Comparison of ENCODE assay signal across 18 cellular contexts in genomic region chr20:62879275-62880146, GRCh38. TPM values are rescaled to one million over a fixed set of nuclear protein-coding genes. Genes with fewer than 3 reads are reported as not detected.
A peak's percentile ranks its signal among the peaks of the same experiment; 100 is the strongest.
DNase-seq lines count a peak whose midpoint lies in the region; ATAC-seq, FAIRE-seq and TF ChIP-seq lines count a peak whose summit lies in the region.
"Had no signal": no experiment of that assay in that cellular context is flagged by ENCODE, and none has a peak within 500 bp of the region (broad histone marks: within the 10 kb centered on the region; RNA-seq: fewer than 3 reads in every experiment).

No MANE protein-coding gene starts in this region.

- no peak for TF ChIP-seq EP300 in K562 (IDR thresholded peaks at IDR 0.05; ENCODE audit: low read length)

- H3K4me2 ChIP-seq in K562 (ENCODE audit: insufficient read depth, low read length) = no peak overlapping the region
- H3K4me2 ChIP-seq: KMS-11 had no signal

- peaks cover 8 to 24% (median 22%) of the 10 kb centered on the region in 12 donors for H3K4me1 ChIP-seq in heart left ventricle
- peaks cover 14 to 54% of the 10 kb centered on the region in 2 experiments for H3K4me1 ChIP-seq in K562 (replicated peaks in 1 of 2; ENCODE audit: control insufficient read depth in 2 of 2, insufficient read depth in 2 of 2, low read length in 2 of 2)
- peaks cover 18% of the 10 kb centered on the region for H3K4me1 ChIP-seq in iPS-20b (ENCODE audit: insufficient read depth, low read length)

- H3K9me3 ChIP-seq in heart left ventricle (no peaks in the 10 kb centered on the region), K562 (replicated peaks; ENCODE audit: control insufficient read depth, insufficient read depth, low read depth, low read length) (no peaks in the 10 kb centered on the region), iPS-20b (ENCODE audit: insufficient read depth, low read depth, low read length) (no peaks in the 10 kb centered on the region)

- WGBS in heart left ventricle, 4 donors = 76 to 82% (median 77%) methylated on average over 78 to 80 of the region's 80 CpGs
- WGBS in K562 (ENCODE audit: insufficient coverage, low coverage, missing lambda C conversion rate) = 94% methylated on average over 20 of the region's 80 CpGs

- no peaks in the 10 kb centered on the region for H3K79me2 ChIP-seq in K562 (ENCODE audit: control insufficient read depth, insufficient read depth, low read length)

- ATAC-seq in left cardiac atrium = no peak
- ATAC-seq in heart left ventricle = no peak
- ATAC-seq in K562 = no peak
- ATAC-seq in GM18517 (IDR thresholded peaks at IDR 0.05; ENCODE audit: unreplicated experiment) = no peak
- ATAC-seq: PC-3 had no signal

- TF ChIP-seq CTCF in heart left ventricle (IDR thresholded peaks at IDR 0.05) = no peak
- no peak for TF ChIP-seq CTCF in K562 (IDR thresholded peaks at IDR 0.05 in 2 of 3, conservative IDR thresholded peaks at IDR 0.05 in 1 of 3; ENCODE audit: insufficient read depth in 2 of 3, low read depth in 1 of 3, low read length in 3 of 3)

- peaks cover 0 to 27% (median 20%) of the 10 kb centered on the region in 9 donors for H3K36me3 ChIP-seq in heart left ventricle
- H3K36me3 ChIP-seq in K562 (ENCODE audit: control insufficient read depth, insufficient read depth, low read length) = peaks cover 21% of the 10 kb centered on the region; the same call in 1 of the 3 replicates
- H3K36me3 ChIP-seq in iPS-20b (ENCODE audit: insufficient read depth, low read depth, low read length) = peaks cover 6% of the 10 kb centered on the region; the same call in 1 of the 2 replicates

- TF ChIP-seq RAD21 in K562 (CRISPR knock-in tag; conservative IDR thresholded peaks at IDR 0.05 in 1 of 2, IDR thresholded peaks at IDR 0.05 in 1 of 2) = no peak

- in situ Hi-C loops in K562 (cut with MboI) = no loop called here

- peak overlapping the region in 1 of 2 experiments; percentile 8; a peak in 1 of 4 replicates for H3K9ac ChIP-seq in K562 (ENCODE audit: insufficient read depth in 1 of 2, low read depth in 2 of 2, low read length in 2 of 2)
- peak overlapping the region; percentile 45; the same call in 1 of the 2 replicates for H3K9ac ChIP-seq in iPS-20b (ENCODE audit: low read depth, low read length)
- H3K9ac ChIP-seq: KMS-11 had no signal

- FAIRE-seq in K562 (lab: Jason Lieb, UNC) = no peak
- FAIRE-seq: GM19239 had no signal

- intact Hi-C loops in left cardiac atrium (cut with DNase I) = no loop called here
- intact Hi-C loops in heart left ventricle (cut with DNase I) = loop anchor here in 5 of 10 donors (5.0 to 10.0 kb wide), 3 partner anchors 45 to 128 kb away; partner anchors contain the start of genes DIDO1 (in 4 of the 5) and BHLHE23 (in 1 of the 5)
- intact Hi-C loops in K562 (cut with micrococcal nuclease) = loop anchor here (10.0 kb wide), 1 partner anchor 55 kb away; no protein-coding TSS in a partner anchor

- DNase-seq in left cardiac atrium (peak; percentile 20), heart left ventricle (no peak), K562 (ENCODE audit: extremely low read depth in 1 of 4, low spot score in 3 of 4) (no peak), retina (peak; percentile 48), A172 (ENCODE audit: low spot score) (no peak), foreskin melanocyte (no peak)
- DNase-seq: 8988T, COR-L47, NCI-H1092 treated with DMSO at 0.1 percent for 48 hours, NCI-H1694, NCI-H69, PC-3 had no signal

- H3K4me3 ChIP-seq in heart left ventricle = peak overlapping the region in 6 of 12 donors; percentile 2 to 36 (median 18)
- no peak overlapping the region for H3K4me3 ChIP-seq in K562
- peak overlapping the region; percentile 46; the same call in 1 of the 2 replicates for H3K4me3 ChIP-seq in iPS-20b (ENCODE audit: low read length)
- H3K4me3 ChIP-seq: SK-N-MC had no signal

- H3K27me3 ChIP-seq in heart left ventricle = no peaks in the 10 kb centered on the region
- H3K27me3 ChIP-seq in K562 (ENCODE audit: control insufficient read depth in 2 of 2, insufficient read depth in 2 of 2, low read length in 2 of 2) = no peaks in the 10 kb centered on the region
- H3K27me3 ChIP-seq in iPS-20b (ENCODE audit: insufficient read depth, low read length) = no peaks in the 10 kb centered on the region; the same call in 1 of the 2 replicates

- no TSS peak for BruUV-seq in K562 (replicated peaks; lab: Mats Ljungman, UMichigan)

- no peaks in the 10 kb centered on the region for H4K20me1 ChIP-seq in K562 (replicated peaks; ENCODE audit: control insufficient read depth, insufficient read depth, low read length)

- H3K27ac ChIP-seq in heart left ventricle (no peak overlapping the region), K562 (ENCODE audit: extremely low read depth, low read depth, low read length) (no peak overlapping the region; the same call in 2 of the 3 replicates), iPS-20b (ENCODE audit: low read length) (no peak overlapping the region)
- H3K27ac ChIP-seq: C4-2B, KMS-11 had no signal

- no peak overlapping the region for H2AFZ ChIP-seq in K562 (ENCODE audit: low read depth, low read length)

- TF ChIP-seq POLR2A in heart left ventricle (IDR thresholded peaks at IDR 0.05) (no peak), K562 (conservative IDR thresholded peaks at IDR 0.05) (no peak)

- POLR2A ChIA-PET in K562 (lab: Yijun Ruan, JAX) = interaction anchor here (0.6 to 1.5 kb wide), 2 partner anchors 10 to 55 kb away, joined by 3 to 5 read pairs; no protein-coding TSS in a partner anchor

- H3K9me1 ChIP-seq in K562 (ENCODE audit: control insufficient read depth, insufficient read depth, low read length) = no peaks in the 10 kb centered on the region

- CTCF ChIA-PET in K562 (lab: Yijun Ruan, JAX; ENCODE audit: low intra/inter-chr PET ratio) = interaction anchor here (0.7 kb wide), 1 partner anchor 14 kb away, joined by 4 read pairs; no protein-coding TSS in a partner anchor

RNA-seq across cellular contexts. Expression of gene TCFL5, which starts 17.9 kb away (rescaled TPM):
- total RNA-seq in left cardiac atrium (1 to 10 TPM; 6.4 to 8.4 TPM), heart left ventricle (1 to 10 TPM; 4.5 to 8.2 (median 6.1) TPM), K562 (2014; rRNA removed) (11.1 and 11.2 TPM in 2 replicates), K562 (2014; rRNA removed; fragmentation: Illumina TruSeq; extraction: Trizol) (7.4 and 7.9 TPM in 2 replicates), K562 (2015; rRNA removed; fragmentation: Illumina TruSeq; extraction: Trizol) (9.2 and 10.2 TPM in 2 replicates), K562 (2021) (11.1 and 12.6 TPM in 2 replicates)
- polyA plus RNA-seq in heart left ventricle (1 to 10 TPM; 2.5 to 3.7 TPM), K562 (2011; rRNA removed) (8.5 and 12.2 TPM in 2 replicates), K562 (2014; fragmentation: Illumina TruSeq; extraction: Trizol) (5.9 and 7.9 TPM in 2 replicates), K562 (2014; fragmentation: Nextera tagmentation; extraction: Ambion mirVana) (1 to 10 TPM in 1 of 2 experiments, under 1 TPM in 1; 1.00 to 1.1 TPM), K562 (2014; rRNA removed) (9.1 and 10.5 TPM in 2 replicates)
- total RNA-seq in K562 (2011; cell fraction: chromatin; rRNA removed; ENCODE audit: low replicate concordance) = 13.1 and 14.9 TPM in 2 replicates
- total RNA-seq in K562 (2011; cell fraction: nucleolus; rRNA removed) = 7.5 and 9.5 TPM in 2 replicates
- 8.6 and 8.8 TPM in 2 replicates for total RNA-seq in K562 (2011; cell fraction: nucleoplasm; rRNA removed)
- polyA plus RNA-seq in K562 (2011; cell fraction: cytosol; rRNA removed) = 4.3 and 4.4 TPM in 2 replicates
- 8.0 and 8.3 TPM in 2 replicates for polyA plus RNA-seq in K562 (2011; cell fraction: nucleus; rRNA removed)
- 6.7 and 8.1 TPM in 2 replicates for polyA plus RNA-seq in K562 (2012)
- polyA minus RNA-seq in K562 (2011; rRNA and poly(A)+ RNA removed) = 6.6 and 6.8 TPM in 2 replicates
- 3.8 and 6.5 TPM in 2 replicates for polyA minus RNA-seq in K562 (2011; cell fraction: cytosol; rRNA and poly(A)+ RNA removed)
- 1.9 and 3.9 TPM in 2 replicates for polyA minus RNA-seq in K562 (2011; cell fraction: nucleus; rRNA and poly(A)+ RNA removed)
- 23.7 and 24.1 TPM in 2 replicates for total RNA-seq in A172 (2014; rRNA removed; shearing (Covaris generic))

RNA-seq across cellular contexts. Expression of gene DIDO1, which starts 46.8 kb away (rescaled TPM):
- 10 to 100 TPM; 33.8 to 39.1 TPM for total RNA-seq in left cardiac atrium
- total RNA-seq in heart left ventricle = 10 to 100 TPM; 27.5 to 46.2 (median 38.9) TPM
- polyA plus RNA-seq in heart left ventricle = 10 to 100 TPM; 16.5 to 20.1 TPM
- total RNA-seq in K562 (2011; cell fraction: chromatin; rRNA removed; ENCODE audit: low replicate concordance) = 117 and 149 TPM in 2 replicates
- 70.2 and 72.0 TPM in 2 replicates for total RNA-seq in K562 (2011; cell fraction: nucleolus; rRNA removed)
- 82.5 and 92.1 TPM in 2 replicates for total RNA-seq in K562 (2011; cell fraction: nucleoplasm; rRNA removed)
- 31.2 and 36.7 TPM in 2 replicates for total RNA-seq in K562 (2014; rRNA removed)
- 22.2 and 23.4 TPM in 2 replicates for total RNA-seq in K562 (2014; rRNA removed; fragmentation: Illumina TruSeq; extraction: Trizol)
- 26.8 and 27.1 TPM in 2 replicates for total RNA-seq in K562 (2015; rRNA removed; fragmentation: Illumina TruSeq; extraction: Trizol)
- 38.2 and 43.6 TPM in 2 replicates for total RNA-seq in K562 (2021)
- polyA plus RNA-seq in K562 (2011; rRNA removed) = 40.5 and 50.2 TPM in 2 replicates
- polyA plus RNA-seq in K562 (2011; cell fraction: cytosol; rRNA removed) = 31.2 and 58.5 TPM in 2 replicates
- 256 and 286 TPM in 2 replicates for polyA plus RNA-seq in K562 (2011; cell fraction: nucleus; rRNA removed)
- polyA plus RNA-seq in K562 (2012) = 23.7 and 36.2 TPM in 2 replicates
- 37.4 and 37.9 TPM in 2 replicates for polyA plus RNA-seq in K562 (2014; fragmentation: Illumina TruSeq; extraction: Trizol)
- 1 to 10 TPM; 4.4 to 4.8 TPM for polyA plus RNA-seq in K562 (2014; fragmentation: Nextera tagmentation; extraction: Ambion mirVana)
- polyA plus RNA-seq in K562 (2014; rRNA removed) = 44.3 and 46.8 TPM in 2 replicates
- polyA minus RNA-seq in K562 (2011; rRNA and poly(A)+ RNA removed) = 32.2 and 34.2 TPM in 2 replicates
- 13.9 and 15.7 TPM in 2 replicates for polyA minus RNA-seq in K562 (2011; cell fraction: cytosol; rRNA and poly(A)+ RNA removed)
- 35.7 and 49.3 TPM in 2 replicates for polyA minus RNA-seq in K562 (2011; cell fraction: nucleus; rRNA and poly(A)+ RNA removed)
- total RNA-seq in A172 (2014; rRNA removed; shearing (Covaris generic)) = 33.8 and 38.1 TPM in 2 replicates

RNA-seq across cellular contexts. Expression of gene GID8, which starts 58.4 kb away (rescaled TPM):
- 10 to 100 TPM; 16.8 to 20.2 TPM for total RNA-seq in left cardiac atrium
- 10 to 100 TPM; 14.7 to 22.2 (median 16.3) TPM for total RNA-seq in heart left ventricle
- 10 to 100 TPM in 1 of 2 donors, 1 to 10 TPM in 1; 6.2 to 15.8 TPM for polyA plus RNA-seq in heart left ventricle
- 26.6 and 28.0 TPM in 2 replicates for total RNA-seq in K562 (2011; cell fraction: chromatin; rRNA removed; ENCODE audit: low replicate concordance)
- 15.2 and 19.5 TPM in 2 replicates for total RNA-seq in K562 (2011; cell fraction: nucleolus; rRNA removed)
- 23.8 and 32.1 TPM in 2 replicates for total RNA-seq in K562 (2011; cell fraction: nucleoplasm; rRNA removed)
- 22.2 and 26.0 TPM in 2 replicates for total RNA-seq in K562 (2014; rRNA removed)
- 21.8 and 23.4 TPM in 2 replicates for total RNA-seq in K562 (2014; rRNA removed; fragmentation: Illumina TruSeq; extraction: Trizol)
- total RNA-seq in K562 (2015; rRNA removed; fragmentation: Illumina TruSeq; extraction: Trizol) = 22.4 and 23.0 TPM in 2 replicates
- total RNA-seq in K562 (2021) = 29.0 and 31.6 TPM in 2 replicates
- polyA plus RNA-seq in K562 (2011; rRNA removed) = 24.6 and 26.3 TPM in 2 replicates
- polyA plus RNA-seq in K562 (2011; cell fraction: cytosol; rRNA removed) = 20.8 and 25.4 TPM in 2 replicates
- polyA plus RNA-seq in K562 (2011; cell fraction: nucleus; rRNA removed) = 19.8 and 21.7 TPM in 2 replicates
- polyA plus RNA-seq in K562 (2012) = 21.3 and 23.2 TPM in 2 replicates
- 22.2 TPM in 2 replicates for polyA plus RNA-seq in K562 (2014; fragmentation: Illumina TruSeq; extraction: Trizol)
- 10 to 100 TPM in 1 of 2 experiments, 1 to 10 TPM in 1; 7.5 to 12.9 TPM for polyA plus RNA-seq in K562 (2014; fragmentation: Nextera tagmentation; extraction: Ambion mirVana)
- polyA plus RNA-seq in K562 (2014; rRNA removed) = 24.9 and 25.7 TPM in 2 replicates
- 31.4 and 32.6 TPM in 2 replicates for polyA minus RNA-seq in K562 (2011; rRNA and poly(A)+ RNA removed)
- 15.6 and 17.0 TPM in 2 replicates for polyA minus RNA-seq in K562 (2011; cell fraction: cytosol; rRNA and poly(A)+ RNA removed)
- 6.1 and 10.0 TPM in 2 replicates for polyA minus RNA-seq in K562 (2011; cell fraction: nucleus; rRNA and poly(A)+ RNA removed)
- 25.8 and 28.9 TPM in 2 replicates for total RNA-seq in A172 (2014; rRNA removed; shearing (Covaris generic))

Comparison
In these comparisons a context has a peak if more than half of its experiments do, and no peak if none do; other contexts are left out.
1. DNase-seq: peak in left cardiac atrium (single experiment) and retina (single experiment); none in heart left ventricle (0 of 5), K562 (0 of 4), A172 (single experiment) and foreskin melanocyte (single experiment).